In genomic region chr21:28473530-28474225, GRCh38 we compare ENCODE assay signal across 12 cellular contexts.
A peak's percentile ranks its signal among the peaks of the same experiment; 100 is the strongest.
DNase-seq lines count a peak whose midpoint lies in the region; ATAC-seq and TF ChIP-seq lines count a peak whose summit lies in the region.
"Had no signal": no experiment of that assay in that cellular context is flagged by ENCODE, and none has a peak within 500 bp of the region (broad histone marks: within the 10 kb centered on the region; RNA-seq: fewer than 3 reads in every experiment).

No MANE protein-coding gene starts in this region.

- ATAC-seq in GM18517 (IDR thresholded peaks at IDR 0.05; ENCODE audit: unreplicated experiment): peak; percentile 56
- ATAC-seq in HG02588 (IDR thresholded peaks at IDR 0.05; ENCODE audit: unreplicated experiment): peak; percentile 64
- peak; percentile 22; the same call in 1 of the 2 replicates for ATAC-seq in PC-3
- no peak for ATAC-seq in activated CD8-positive, alpha-beta T cell treated with anti-CD3 and anti-CD28 coated beads, Interleukin-2, amount 10 ng/mL, durations not matched to agents 7 days and 5 days

- H3K4me2 ChIP-seq in PC-3 (ENCODE audit: low read length): no peak overlapping the region
- peak overlapping the region; percentile 51 for H3K4me2 ChIP-seq in osteoblast (ENCODE audit: insufficient read depth, low read length)

- H3K4me3 ChIP-seq in PC-3 (ENCODE audit: low read length) (no peak overlapping the region), osteoblast (ENCODE audit: insufficient read depth, low read length) (no peak overlapping the region)
- H3K4me3 ChIP-seq: heart right ventricle had no signal

- H2AFZ ChIP-seq in PC-3 (ENCODE audit: low read length): no peak overlapping the region
- H2AFZ ChIP-seq in osteoblast (ENCODE audit: low read length): peak overlapping the region; percentile 66

- no peak overlapping the region for H3K4me3 Mint-ChIP-seq in activated CD8-positive, alpha-beta T cell treated with anti-CD3 and anti-CD28 coated beads, Interleukin-2, amount 10 ng/mL, durations not matched to agents 7 days and 5 days
- H3K4me3 Mint-ChIP-seq: memory B cell had no signal

- H3K4me1 ChIP-seq in PC-3 (ENCODE audit: insufficient read depth, low read length): no peaks in the 10 kb centered on the region
- peaks cover 14% of the 10 kb centered on the region for H3K4me1 ChIP-seq in osteoblast (ENCODE audit: insufficient read depth, low read length)
- H3K4me1 ChIP-seq: heart right ventricle had no signal

- H3K27me3 ChIP-seq in PC-3 (ENCODE audit: low read length) (no peaks in the 10 kb centered on the region), osteoblast (ENCODE audit: insufficient read depth, low read length) (no peaks in the 10 kb centered on the region)
- H3K27me3 ChIP-seq: heart right ventricle had no signal

- H3K36me3 ChIP-seq in PC-3 (ENCODE audit: low read depth, low read length) (no peaks in the 10 kb centered on the region), osteoblast (ENCODE audit: insufficient read depth, low read length) (no peaks in the 10 kb centered on the region)
- H3K36me3 ChIP-seq: heart right ventricle had no signal

- H3K36me3 Mint-ChIP-seq in activated CD8-positive, alpha-beta T cell treated with anti-CD3 and anti-CD28 coated beads, Interleukin-2, amount 10 ng/mL, durations not matched to agents 7 days and 5 days (ENCODE audit: low read depth): no peaks in the 10 kb centered on the region
- H3K36me3 Mint-ChIP-seq: memory B cell had no signal

- H3F3A ChIP-seq in PC-3 (ENCODE audit: low read length, unreplicated experiment): no peaks in the 10 kb centered on the region

- H3K4me1 Mint-ChIP-seq in activated CD8-positive, alpha-beta T cell treated with anti-CD3 and anti-CD28 coated beads, Interleukin-2, amount 10 ng/mL, durations not matched to agents 7 days and 5 days (ENCODE audit: low read depth): no peaks in the 10 kb centered on the region

- no peaks in the 10 kb centered on the region for H3K79me2 ChIP-seq in PC-3 (ENCODE audit: low read length)
- H3K79me2 ChIP-seq in osteoblast (ENCODE audit: insufficient read depth, low read length): no peaks in the 10 kb centered on the region

- DNase-seq in PC-3 (no peak), osteoblast (ENCODE audit: insufficient read length, low spot score, missing footprints) (no peak), nucleus accumbens (lab: John Stamatoyannopoulos, UW) (no peak), NCI-H2227 (lab: John Stamatoyannopoulos, UW; ENCODE audit: unreplicated experiment) (no peak), cerebellar nuclear complex (lab: John Stamatoyannopoulos, UW) (no peak)
- DNase-seq in activated CD8-positive, alpha-beta T cell treated with anti-CD3 and anti-CD28 coated beads, Interleukin-2, amount 10 ng/mL, durations not matched to agents 7 days and 5 days: no peak
- DNase-seq: COR-L47, heart right ventricle, NCI-H146 had no signal

- H3K9me2 ChIP-seq in PC-3 (replicated peaks; ENCODE audit: low read length): no peaks in the 10 kb centered on the region

- H3K27ac ChIP-seq in PC-3 (ENCODE audit: low read length): no peak overlapping the region
- H3K27ac ChIP-seq in osteoblast (ENCODE audit: low read depth, low read length): peak overlapping the region; percentile 4
- H3K27ac ChIP-seq: heart right ventricle had no signal

- TF ChIP-seq CTCF in PC-3 (conservative IDR thresholded peaks at IDR 0.05; ENCODE audit: low read depth, low read length) (no peak), osteoblast (IDR thresholded peaks at IDR 0.05; ENCODE audit: extremely low read depth, low read depth, low read length) (no peak)

- no peaks in the 10 kb centered on the region for H3K9me3 Mint-ChIP-seq in activated CD8-positive, alpha-beta T cell treated with anti-CD3 and anti-CD28 coated beads, Interleukin-2, amount 10 ng/mL, durations not matched to agents 7 days and 5 days (ENCODE audit: insufficient read depth)
- H3K9me3 Mint-ChIP-seq: memory B cell had no signal

- POLR2A ChIA-PET in PC-3 (lab: Charles Lee; ENCODE audit: unreplicated experiment): no interaction called here
- POLR2A ChIA-PET in activated CD8-positive, alpha-beta T cell treated with anti-CD3 and anti-CD28 coated beads, Interleukin-2, amount 10 ng/mL, durations not matched to agents 7 days and 5 days (lab: Charles Lee): no interaction called here

- no peaks in the 10 kb centered on the region for H4K20me1 ChIP-seq in PC-3 (ENCODE audit: low read length)
- H4K20me1 ChIP-seq in osteoblast (ENCODE audit: insufficient read depth, low read length): no peaks in the 10 kb centered on the region

- BruUV-seq in PC-3 (replicated peaks; lab: Mats Ljungman, UMichigan): no TSS peak

- intact Hi-C loops in PC-3 (cut with micrococcal nuclease): no loop called here

- no peaks in the 10 kb centered on the region for H3K27me3 Mint-ChIP-seq in activated CD8-positive, alpha-beta T cell treated with anti-CD3 and anti-CD28 coated beads, Interleukin-2, amount 10 ng/mL, durations not matched to agents 7 days and 5 days (ENCODE audit: low read depth)
- H3K27me3 Mint-ChIP-seq: memory B cell had no signal

- CTCF ChIA-PET in PC-3 (lab: Charles Lee): no interaction called here
- CTCF ChIA-PET in activated CD8-positive, alpha-beta T cell treated with anti-CD3 and anti-CD28 coated beads, Interleukin-2, amount 10 ng/mL, durations not matched to agents 7 days and 5 days (lab: Charles Lee): no interaction called here

- H3K9me3 ChIP-seq in PC-3 (ENCODE audit: low read length) (no peaks in the 10 kb centered on the region), osteoblast (ENCODE audit: low read depth, low read length) (no peaks in the 10 kb centered on the region)
- H3K9me3 ChIP-seq: heart right ventricle had no signal

- no peak overlapping the region for H3K9ac ChIP-seq in PC-3 (ENCODE audit: low read length)

- no peak overlapping the region for H3K27ac Mint-ChIP-seq in activated CD8-positive, alpha-beta T cell treated with anti-CD3 and anti-CD28 coated beads, Interleukin-2, amount 10 ng/mL, durations not matched to agents 7 days and 5 days
- H3K27ac Mint-ChIP-seq: memory B cell had no signal
